ENCODE assay signal across 2 cellular contexts in the genomic region with DNA sequence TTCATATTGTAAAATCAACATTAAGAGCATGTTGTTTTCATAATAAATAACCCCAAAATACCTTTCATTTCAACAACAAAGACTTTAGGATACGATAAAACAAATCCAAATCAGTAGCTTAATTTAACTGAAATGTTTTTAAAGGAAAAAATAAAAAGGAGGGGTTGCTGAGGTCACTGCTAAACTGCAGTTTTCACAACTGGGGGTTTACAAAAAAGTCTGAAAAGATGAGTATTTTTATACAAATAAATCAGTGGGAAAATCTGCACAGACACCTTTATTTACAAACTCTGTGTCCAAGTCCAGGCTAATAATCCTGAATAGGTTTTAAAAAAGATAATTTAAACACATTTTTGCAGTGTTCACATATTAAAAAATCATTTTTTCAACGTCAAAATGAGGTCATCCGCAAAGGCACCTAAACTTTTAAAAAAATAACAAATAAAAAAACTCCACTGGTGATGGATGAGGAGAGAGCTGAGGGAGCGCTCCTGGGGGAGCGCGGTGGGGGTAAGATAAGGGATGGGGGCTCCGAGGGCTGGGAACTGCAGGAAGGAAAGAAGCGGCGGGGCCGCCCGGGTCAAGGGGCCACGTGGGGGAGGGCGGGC.
TF ChIP-seq lines count a peak whose summit lies in the region.

No MANE protein-coding gene starts in this region.

TF ChIP-seq in HEK293, 187 proteins besides CTCF, POLR2A, EP300 and RAD21:
- TF ChIP-seq, protein P1, sequence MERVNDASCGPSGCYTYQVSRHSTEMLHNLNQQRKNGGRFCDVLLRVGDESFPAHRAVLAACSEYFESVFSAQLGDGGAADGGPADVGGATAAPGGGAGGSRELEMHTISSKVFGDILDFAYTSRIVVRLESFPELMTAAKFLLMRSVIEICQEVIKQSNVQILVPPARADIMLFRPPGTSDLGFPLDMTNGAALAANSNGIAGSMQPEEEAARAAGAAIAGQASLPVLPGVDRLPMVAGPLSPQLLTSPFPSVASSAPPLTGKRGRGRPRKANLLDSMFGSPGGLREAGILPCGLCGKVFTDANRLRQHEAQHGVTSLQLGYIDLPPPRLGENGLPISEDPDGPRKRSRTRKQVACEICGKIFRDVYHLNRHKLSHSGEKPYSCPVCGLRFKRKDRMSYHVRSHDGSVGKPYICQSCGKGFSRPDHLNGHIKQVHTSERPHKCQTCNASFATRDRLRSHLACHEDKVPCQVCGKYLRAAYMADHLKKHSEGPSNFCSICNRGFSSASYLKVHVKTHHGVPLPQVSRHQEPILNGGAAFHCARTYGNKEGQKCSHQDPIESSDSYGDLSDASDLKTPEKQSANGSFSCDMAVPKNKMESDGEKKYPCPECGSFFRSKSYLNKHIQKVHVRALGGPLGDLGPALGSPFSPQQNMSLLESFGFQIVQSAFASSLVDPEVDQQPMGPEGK (tag by site-specific recombination; IDR thresholded peaks at IDR 0.05), result peak; percentile 62
- TF ChIP-seq ZNF707 (tag by site-specific recombination; IDR thresholded peaks at IDR 0.05) (no peak), GLIS2 (tag by site-specific recombination; IDR thresholded peaks at IDR 0.05) (no peak; the same call in 1 of the 2 replicates), ZIC2 (tag by site-specific recombination; IDR thresholded peaks at IDR 0.05) (peak; percentile 73), GLIS1 (tag by site-specific recombination; IDR thresholded peaks at IDR 0.05) (peak; percentile 89)
- TF ChIP-seq, protein P2, sequence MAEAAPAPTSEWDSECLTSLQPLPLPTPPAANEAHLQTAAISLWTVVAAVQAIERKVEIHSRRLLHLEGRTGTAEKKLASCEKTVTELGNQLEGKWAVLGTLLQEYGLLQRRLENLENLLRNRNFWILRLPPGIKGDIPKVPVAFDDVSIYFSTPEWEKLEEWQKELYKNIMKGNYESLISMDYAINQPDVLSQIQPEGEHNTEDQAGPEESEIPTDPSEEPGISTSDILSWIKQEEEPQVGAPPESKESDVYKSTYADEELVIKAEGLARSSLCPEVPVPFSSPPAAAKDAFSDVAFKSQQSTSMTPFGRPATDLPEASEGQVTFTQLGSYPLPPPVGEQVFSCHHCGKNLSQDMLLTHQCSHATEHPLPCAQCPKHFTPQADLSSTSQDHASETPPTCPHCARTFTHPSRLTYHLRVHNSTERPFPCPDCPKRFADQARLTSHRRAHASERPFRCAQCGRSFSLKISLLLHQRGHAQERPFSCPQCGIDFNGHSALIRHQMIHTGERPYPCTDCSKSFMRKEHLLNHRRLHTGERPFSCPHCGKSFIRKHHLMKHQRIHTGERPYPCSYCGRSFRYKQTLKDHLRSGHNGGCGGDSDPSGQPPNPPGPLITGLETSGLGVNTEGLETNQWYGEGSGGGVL (tag by site-specific recombination; IDR thresholded peaks at IDR 0.05), result peak; percentile 84
- TF ChIP-seq, protein P3, sequence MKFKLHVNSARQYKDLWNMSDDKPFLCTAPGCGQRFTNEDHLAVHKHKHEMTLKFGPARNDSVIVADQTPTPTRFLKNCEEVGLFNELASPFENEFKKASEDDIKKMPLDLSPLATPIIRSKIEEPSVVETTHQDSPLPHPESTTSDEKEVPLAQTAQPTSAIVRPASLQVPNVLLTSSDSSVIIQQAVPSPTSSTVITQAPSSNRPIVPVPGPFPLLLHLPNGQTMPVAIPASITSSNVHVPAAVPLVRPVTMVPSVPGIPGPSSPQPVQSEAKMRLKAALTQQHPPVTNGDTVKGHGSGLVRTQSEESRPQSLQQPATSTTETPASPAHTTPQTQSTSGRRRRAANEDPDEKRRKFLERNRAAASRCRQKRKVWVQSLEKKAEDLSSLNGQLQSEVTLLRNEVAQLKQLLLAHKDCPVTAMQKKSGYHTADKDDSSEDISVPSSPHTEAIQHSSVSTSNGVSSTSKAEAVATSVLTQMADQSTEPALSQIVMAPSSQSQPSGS (tag by site-specific recombination; IDR thresholded peaks at IDR 0.05; ENCODE audit: low read depth), result 0 out of 2 replicates have a peak, but pooled peaks have one; percentile 32
- TF ChIP-seq, protein P4, sequence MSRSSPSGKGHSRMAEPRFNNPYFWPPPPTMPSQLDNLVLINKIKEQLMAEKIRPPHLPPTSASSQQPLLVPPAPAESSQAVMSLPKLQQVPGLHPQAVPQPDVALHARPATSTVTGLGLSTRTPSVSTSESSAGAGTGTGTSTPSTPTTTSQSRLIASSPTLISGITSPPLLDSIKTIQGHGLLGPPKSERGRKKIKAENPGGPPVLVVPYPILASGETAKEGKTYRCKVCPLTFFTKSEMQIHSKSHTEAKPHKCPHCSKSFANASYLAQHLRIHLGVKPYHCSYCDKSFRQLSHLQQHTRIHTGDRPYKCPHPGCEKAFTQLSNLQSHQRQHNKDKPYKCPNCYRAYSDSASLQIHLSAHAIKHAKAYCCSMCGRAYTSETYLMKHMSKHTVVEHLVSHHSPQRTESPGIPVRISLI (tag by site-specific recombination; IDR thresholded peaks at IDR 0.05), result peak; percentile 70
- TF ChIP-seq, protein P5, sequence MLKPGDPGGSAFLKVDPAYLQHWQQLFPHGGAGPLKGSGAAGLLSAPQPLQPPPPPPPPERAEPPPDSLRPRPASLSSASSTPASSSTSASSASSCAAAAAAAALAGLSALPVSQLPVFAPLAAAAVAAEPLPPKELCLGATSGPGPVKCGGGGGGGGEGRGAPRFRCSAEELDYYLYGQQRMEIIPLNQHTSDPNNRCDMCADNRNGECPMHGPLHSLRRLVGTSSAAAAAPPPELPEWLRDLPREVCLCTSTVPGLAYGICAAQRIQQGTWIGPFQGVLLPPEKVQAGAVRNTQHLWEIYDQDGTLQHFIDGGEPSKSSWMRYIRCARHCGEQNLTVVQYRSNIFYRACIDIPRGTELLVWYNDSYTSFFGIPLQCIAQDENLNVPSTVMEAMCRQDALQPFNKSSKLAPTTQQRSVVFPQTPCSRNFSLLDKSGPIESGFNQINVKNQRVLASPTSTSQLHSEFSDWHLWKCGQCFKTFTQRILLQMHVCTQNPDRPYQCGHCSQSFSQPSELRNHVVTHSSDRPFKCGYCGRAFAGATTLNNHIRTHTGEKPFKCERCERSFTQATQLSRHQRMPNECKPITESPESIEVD (tag by site-specific recombination; IDR thresholded peaks at IDR 0.05), result peak; percentile 91

TF ChIP-seq in K562, 482 proteins besides CTCF, POLR2A, EP300 and RAD21 (continues in another document):
- TF ChIP-seq, protein P6, sequence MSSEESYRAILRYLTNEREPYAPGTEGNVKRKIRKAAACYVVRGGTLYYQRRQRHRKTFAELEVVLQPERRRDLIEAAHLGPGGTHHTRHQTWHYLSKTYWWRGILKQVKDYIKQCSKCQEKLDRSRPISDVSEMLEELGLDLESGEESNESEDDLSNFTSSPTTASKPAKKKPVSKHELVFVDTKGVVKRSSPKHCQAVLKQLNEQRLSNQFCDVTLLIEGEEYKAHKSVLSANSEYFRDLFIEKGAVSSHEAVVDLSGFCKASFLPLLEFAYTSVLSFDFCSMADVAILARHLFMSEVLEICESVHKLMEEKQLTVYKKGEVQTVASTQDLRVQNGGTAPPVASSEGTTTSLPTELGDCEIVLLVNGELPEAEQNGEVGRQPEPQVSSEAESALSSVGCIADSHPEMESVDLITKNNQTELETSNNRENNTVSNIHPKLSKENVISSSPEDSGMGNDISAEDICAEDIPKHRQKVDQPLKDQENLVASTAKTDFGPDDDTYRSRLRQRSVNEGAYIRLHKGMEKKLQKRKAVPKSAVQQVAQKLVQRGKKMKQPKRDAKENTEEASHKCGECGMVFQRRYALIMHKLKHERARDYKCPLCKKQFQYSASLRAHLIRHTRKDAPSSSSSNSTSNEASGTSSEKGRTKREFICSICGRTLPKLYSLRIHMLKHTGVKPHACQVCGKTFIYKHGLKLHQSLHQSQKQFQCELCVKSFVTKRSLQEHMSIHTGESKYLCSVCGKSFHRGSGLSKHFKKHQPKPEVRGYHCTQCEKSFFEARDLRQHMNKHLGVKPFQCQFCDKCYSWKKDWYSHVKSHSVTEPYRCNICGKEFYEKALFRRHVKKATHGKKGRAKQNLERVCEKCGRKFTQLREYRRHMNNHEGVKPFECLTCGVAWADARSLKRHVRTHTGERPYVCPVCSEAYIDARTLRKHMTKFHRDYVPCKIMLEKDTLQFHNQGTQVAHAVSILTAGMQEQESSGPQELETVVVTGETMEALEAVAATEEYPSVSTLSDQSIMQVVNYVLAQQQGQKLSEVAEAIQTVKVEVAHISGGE (CRISPR knock-in tag; IDR thresholded peaks at IDR 0.05), result 0 out of 6 replicates have a peak, but pooled peaks of 1 of the 3 experiments have one; percentile 9
- 0 out of 4 replicates have a peak, but pooled peaks of 1 of the 2 experiments have one; percentile 31 for TF ChIP-seq ARNT (IDR thresholded peaks at IDR 0.05)
- no peak for TF ChIP-seq RFX1 (IDR thresholded peaks at IDR 0.05)
- 0 out of 2 replicates have a peak, but pooled peaks have one; percentile 13 for TF ChIP-seq ZNF175 (CRISPR knock-in tag; IDR thresholded peaks at IDR 0.05; ENCODE audit: low read depth)
- 0 out of 2 replicates have a peak, but pooled peaks have one; percentile 1 for TF ChIP-seq SP1 (CRISPR knock-in tag; IDR thresholded peaks at IDR 0.05)
- TF ChIP-seq, protein P7, sequence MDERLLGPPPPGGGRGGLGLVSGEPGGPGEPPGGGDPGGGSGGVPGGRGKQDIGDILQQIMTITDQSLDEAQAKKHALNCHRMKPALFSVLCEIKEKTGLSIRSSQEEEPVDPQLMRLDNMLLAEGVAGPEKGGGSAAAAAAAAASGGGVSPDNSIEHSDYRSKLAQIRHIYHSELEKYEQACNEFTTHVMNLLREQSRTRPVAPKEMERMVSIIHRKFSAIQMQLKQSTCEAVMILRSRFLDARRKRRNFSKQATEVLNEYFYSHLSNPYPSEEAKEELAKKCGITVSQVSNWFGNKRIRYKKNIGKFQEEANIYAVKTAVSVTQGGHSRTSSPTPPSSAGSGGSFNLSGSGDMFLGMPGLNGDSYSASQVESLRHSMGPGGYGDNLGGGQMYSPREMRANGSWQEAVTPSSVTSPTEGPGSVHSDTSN (CRISPR knock-in tag; IDR thresholded peaks at IDR 0.05; ENCODE audit: low read depth), result no peak
- TF ChIP-seq, protein P7 (tag; conservative IDR thresholded peaks at IDR 0.05; ENCODE audit: low read depth), result no peak
- no peak for TF ChIP-seq KLF6 (CRISPR knock-in tag; IDR thresholded peaks at IDR 0.05; ENCODE audit: borderline replicate concordance)
- no peak for TF ChIP-seq HNRNPLL (IDR thresholded peaks at IDR 0.05; ENCODE audit: low read depth, low read length, poor library complexity, severe bottlenecking)
- TF ChIP-seq SOX6 (IDR thresholded peaks at IDR 0.05), result no peak
- TF ChIP-seq, protein P8, sequence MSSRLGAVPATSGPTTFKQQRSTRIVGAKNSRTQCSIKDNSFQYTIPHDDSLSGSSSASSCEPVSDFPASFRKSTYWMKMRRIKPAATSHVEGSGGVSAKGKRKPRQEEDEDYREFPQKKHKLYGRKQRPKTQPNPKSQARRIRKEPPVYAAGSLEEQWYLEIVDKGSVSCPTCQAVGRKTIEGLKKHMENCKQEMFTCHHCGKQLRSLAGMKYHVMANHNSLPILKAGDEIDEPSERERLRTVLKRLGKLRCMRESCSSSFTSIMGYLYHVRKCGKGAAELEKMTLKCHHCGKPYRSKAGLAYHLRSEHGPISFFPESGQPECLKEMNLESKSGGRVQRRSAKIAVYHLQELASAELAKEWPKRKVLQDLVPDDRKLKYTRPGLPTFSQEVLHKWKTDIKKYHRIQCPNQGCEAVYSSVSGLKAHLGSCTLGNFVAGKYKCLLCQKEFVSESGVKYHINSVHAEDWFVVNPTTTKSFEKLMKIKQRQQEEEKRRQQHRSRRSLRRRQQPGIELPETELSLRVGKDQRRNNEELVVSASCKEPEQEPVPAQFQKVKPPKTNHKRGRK (tag; IDR thresholded peaks at IDR 0.05), result peak; percentile 88
- TF ChIP-seq, protein P9, sequence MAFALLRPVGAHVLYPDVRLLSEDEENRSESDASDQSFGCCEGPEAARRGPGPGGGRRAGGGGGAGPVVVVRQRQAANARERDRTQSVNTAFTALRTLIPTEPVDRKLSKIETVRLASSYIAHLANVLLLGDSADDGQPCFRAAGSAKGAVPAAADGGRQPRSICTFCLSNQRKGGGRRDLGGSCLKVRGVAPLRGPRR (CRISPR knock-in tag; IDR thresholded peaks at IDR 0.05), result no peak
- 0 out of 2 replicates have a peak, but pooled peaks have one; percentile 9 for TF ChIP-seq PML (IDR thresholded peaks at IDR 0.05; ENCODE audit: low read length)
- TF ChIP-seq CBX1 (IDR thresholded peaks at IDR 0.05; ENCODE audit: low read depth), result no peak
- TF ChIP-seq NBN (IDR thresholded peaks at IDR 0.05; ENCODE audit: low read depth), result peak; percentile 15; the same call in 1 of the 2 replicates
- TF ChIP-seq, protein P10, sequence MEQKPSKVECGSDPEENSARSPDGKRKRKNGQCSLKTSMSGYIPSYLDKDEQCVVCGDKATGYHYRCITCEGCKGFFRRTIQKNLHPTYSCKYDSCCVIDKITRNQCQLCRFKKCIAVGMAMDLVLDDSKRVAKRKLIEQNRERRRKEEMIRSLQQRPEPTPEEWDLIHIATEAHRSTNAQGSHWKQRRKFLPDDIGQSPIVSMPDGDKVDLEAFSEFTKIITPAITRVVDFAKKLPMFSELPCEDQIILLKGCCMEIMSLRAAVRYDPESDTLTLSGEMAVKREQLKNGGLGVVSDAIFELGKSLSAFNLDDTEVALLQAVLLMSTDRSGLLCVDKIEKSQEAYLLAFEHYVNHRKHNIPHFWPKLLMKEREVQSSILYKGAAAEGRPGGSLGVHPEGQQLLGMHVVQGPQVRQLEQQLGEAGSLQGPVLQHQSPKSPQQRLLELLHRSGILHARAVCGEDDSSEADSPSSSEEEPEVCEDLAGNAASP (IDR thresholded peaks at IDR 0.05), result no peak
- no peak; the same call in 1 of the 2 replicates for TF ChIP-seq GTF2E2 (tag; IDR thresholded peaks at IDR 0.05)
- no peak for TF ChIP-seq SUPT5H (IDR thresholded peaks at IDR 0.05)
- peak; percentile 48; the same call in 1 of the 2 replicates for TF ChIP-seq MIER1 (IDR thresholded peaks at IDR 0.05; ENCODE audit: low read depth)
- TF ChIP-seq, protein P11, sequence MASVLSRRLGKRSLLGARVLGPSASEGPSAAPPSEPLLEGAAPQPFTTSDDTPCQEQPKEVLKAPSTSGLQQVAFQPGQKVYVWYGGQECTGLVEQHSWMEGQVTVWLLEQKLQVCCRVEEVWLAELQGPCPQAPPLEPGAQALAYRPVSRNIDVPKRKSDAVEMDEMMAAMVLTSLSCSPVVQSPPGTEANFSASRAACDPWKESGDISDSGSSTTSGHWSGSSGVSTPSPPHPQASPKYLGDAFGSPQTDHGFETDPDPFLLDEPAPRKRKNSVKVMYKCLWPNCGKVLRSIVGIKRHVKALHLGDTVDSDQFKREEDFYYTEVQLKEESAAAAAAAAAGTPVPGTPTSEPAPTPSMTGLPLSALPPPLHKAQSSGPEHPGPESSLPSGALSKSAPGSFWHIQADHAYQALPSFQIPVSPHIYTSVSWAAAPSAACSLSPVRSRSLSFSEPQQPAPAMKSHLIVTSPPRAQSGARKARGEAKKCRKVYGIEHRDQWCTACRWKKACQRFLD (CRISPR knock-in tag; IDR thresholded peaks at IDR 0.05), result 0 out of 2 replicates have a peak, but pooled peaks have one; percentile 10
- peak; percentile 36 for TF ChIP-seq HDAC3 (IDR thresholded peaks at IDR 0.05; ENCODE audit: borderline replicate concordance, partially characterized antibody)
